ENCODE assay signal across 15 cellular contexts in the genomic region with DNA sequence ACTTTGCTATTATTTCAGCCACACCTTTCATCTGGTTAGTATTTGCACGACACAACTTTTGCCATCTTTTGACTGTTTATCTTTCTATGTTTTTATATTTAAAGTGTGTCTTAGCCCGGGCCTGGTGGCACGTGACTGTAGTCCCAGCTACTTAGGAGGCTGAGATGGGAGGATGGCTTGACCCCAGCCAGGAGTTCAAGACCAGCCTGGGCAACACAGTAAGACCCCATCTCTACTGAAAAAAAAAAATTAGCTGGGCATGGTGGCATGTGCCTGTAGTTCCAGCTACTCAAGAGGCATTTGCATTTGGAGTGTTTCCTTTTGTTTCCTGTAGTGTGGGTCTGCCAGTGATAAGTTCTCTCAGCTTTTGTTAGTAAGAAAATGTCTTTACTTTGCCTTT.
DNase-seq lines count a peak whose midpoint lies in the region; ATAC-seq and TF ChIP-seq lines count a peak whose summit lies in the region.
"Had no signal": no experiment of that assay in that cellular context is flagged by ENCODE, and none has a peak within 500 bp of the region (broad histone marks: within the 10 kb centered on the region; RNA-seq: fewer than 3 reads in every experiment).

No MANE protein-coding gene starts in this region.

- ATAC-seq in GM23338 (no peak), WTC11 (no peak)

- H3F3A ChIP-seq in GM23338 (replicated peaks; ENCODE audit: low read depth) = no peaks in the 10 kb centered on the region

- no peak overlapping the region for H3K4me3 Mint-ChIP-seq in GM23338
- H3K4me3 Mint-ChIP-seq in WTC11 = no peak overlapping the region
- H3K4me3 Mint-ChIP-seq: CD4-positive, alpha-beta T cell had no signal

- DNase-seq in GM23338 (ENCODE audit: low spot score) = no peak
- DNase-seq in WTC11 (ENCODE audit: low spot score) = no peak
- no peak for DNase-seq in epithelial cell of prostate (ENCODE audit: low read depth, low spot score)
- no peak for DNase-seq in anterior cingulate cortex (lab: John Stamatoyannopoulos, UW)
- DNase-seq in BE2C = no peak
- no peak for DNase-seq in OCI-M2 (lab: John Stamatoyannopoulos, UW; ENCODE audit: unreplicated experiment)
- DNase-seq: Caco-2; CD4-positive, alpha-beta T cell; DMS153; DMS79; GDM1 had no signal

- H3K4me1 Mint-ChIP-seq in GM23338 = peaks cover 3% of the 10 kb centered on the region; the same call in 2 of the 3 replicates
- peaks cover 7% of the 10 kb centered on the region for H3K4me1 Mint-ChIP-seq in WTC11

- H2AFZ ChIP-seq in GM23338 = no peak overlapping the region
- H2AFZ ChIP-seq: GM23248 had no signal

- H4K20me1 ChIP-seq in GM23338 (replicated peaks; ENCODE audit: insufficient read depth) = no peaks in the 10 kb centered on the region

- H3K9me3 ChIP-seq in BE2C = no peaks in the 10 kb centered on the region

- no peak overlapping the region for H3K27ac Mint-ChIP-seq in GM23338
- no peak overlapping the region for H3K27ac Mint-ChIP-seq in WTC11
- H3K27ac Mint-ChIP-seq: CD4-positive, alpha-beta T cell had no signal

- no peaks in the 10 kb centered on the region for H3K36me3 ChIP-seq in GM23338 (ENCODE audit: insufficient read depth)
- no peaks in the 10 kb centered on the region for H3K36me3 ChIP-seq in urinary bladder (ENCODE audit: insufficient read depth)
- H3K36me3 ChIP-seq in BE2C = no peaks in the 10 kb centered on the region

- H3K4me3 ChIP-seq in GM23338 (no peak overlapping the region), urinary bladder (ENCODE audit: low read depth, low read length) (no peak overlapping the region), BE2C (ENCODE audit: low read depth, low read length) (no peak overlapping the region)
- H3K4me3 ChIP-seq: GM23248 had no signal

- no peaks in the 10 kb centered on the region for H3K79me2 ChIP-seq in GM23338 (replicated peaks; ENCODE audit: insufficient read depth)

- TF ChIP-seq CTCF in GM23338 (conservative IDR thresholded peaks at IDR 0.05; ENCODE audit: low read depth in 2 of 2) = no peak
- TF ChIP-seq CTCF in WTC11 (IDR thresholded peaks at IDR 0.05) = no peak
- no peak for TF ChIP-seq CTCF in BE2C (IDR thresholded peaks at IDR 0.05; ENCODE audit: low read depth, low read length)

- no peaks in the 10 kb centered on the region for H3K9me2 ChIP-seq in GM23338 (ENCODE audit: insufficient read depth)

- H3K36me3 Mint-ChIP-seq in GM23338 (ENCODE audit: low read depth) (peaks cover 15% of the 10 kb centered on the region), WTC11 (peaks cover 18% of the 10 kb centered on the region)

- CTCF ChIA-PET in WTC11 (lab: Charles Lee) = interaction anchor here (0.6 to 0.9 kb wide), 3 partner anchors 35 to 94 kb away, joined by 3 read pairs; no protein-coding TSS in a partner anchor

- H3K27me3 ChIP-seq in GM23338 (ENCODE audit: insufficient read depth) (0 out of 2 replicates have a peak, but pooled peaks cover 3% of the 10 kb centered on the region), BE2C (no peaks in the 10 kb centered on the region)

- 0 out of 2 replicates have a peak overlapping the region, but pooled peaks have one; percentile 5 for H3K4me2 ChIP-seq in GM23338

- H3K27me3 Mint-ChIP-seq in GM23338 (ENCODE audit: insufficient read depth, low read depth, poor library complexity) = peaks cover 7% of the 10 kb centered on the region
- peaks cover 24% of the 10 kb centered on the region for H3K27me3 Mint-ChIP-seq in WTC11 (ENCODE audit: low read depth)

- POLR2A ChIA-PET in WTC11 (lab: Charles Lee) = no interaction called here

- H3K27ac ChIP-seq in GM23338 (ENCODE audit: low read depth) (no peak overlapping the region), epithelial cell of prostate (peak overlapping the region; percentile 51), urinary bladder (ENCODE audit: low read depth) (peak overlapping the region; percentile 18)
- H3K27ac ChIP-seq: C4-2B, GM23248, HL-60 had no signal

- H3K4me1 ChIP-seq in GM23338 (ENCODE audit: insufficient read depth) = peaks cover 8% of the 10 kb centered on the region
- H3K4me1 ChIP-seq in urinary bladder (ENCODE audit: insufficient read depth) = no peaks in the 10 kb centered on the region
- H3K4me1 ChIP-seq in BE2C = no peaks in the 10 kb centered on the region
- H3K4me1 ChIP-seq: Caco-2 had no signal

- H3K9me3 Mint-ChIP-seq in GM23338 (peaks cover 28% of the 10 kb centered on the region), WTC11 (peaks cover 34% of the 10 kb centered on the region)

- WGBS in urinary bladder = 70% methylated on average over 3 of the region's 3 CpGs

TF ChIP-seq in GM23338, 12 proteins besides CTCF, POLR2A, EP300 and RAD21:
- TF ChIP-seq JUNB (IDR thresholded peaks at IDR 0.05; ENCODE audit: unreplicated experiment) (no peak), CREB1 (CRISPR knock-in tag; IDR thresholded peaks at IDR 0.05; ENCODE audit: low read depth) (no peak)

TF ChIP-seq in WTC11, 78 proteins besides CTCF, POLR2A, EP300 and RAD21:
- TF ChIP-seq SMAD4 (CRISPR knock-in tag; IDR thresholded peaks at IDR 0.05) (no peak), ZNF121 (CRISPR knock-in tag; IDR thresholded peaks at IDR 0.05) (peak; percentile 93), CREM (CRISPR knock-in tag; IDR thresholded peaks at IDR 0.05) (no peak)
